21 cellular contexts compared by ENCODE assay signal in the genomic region with DNA sequence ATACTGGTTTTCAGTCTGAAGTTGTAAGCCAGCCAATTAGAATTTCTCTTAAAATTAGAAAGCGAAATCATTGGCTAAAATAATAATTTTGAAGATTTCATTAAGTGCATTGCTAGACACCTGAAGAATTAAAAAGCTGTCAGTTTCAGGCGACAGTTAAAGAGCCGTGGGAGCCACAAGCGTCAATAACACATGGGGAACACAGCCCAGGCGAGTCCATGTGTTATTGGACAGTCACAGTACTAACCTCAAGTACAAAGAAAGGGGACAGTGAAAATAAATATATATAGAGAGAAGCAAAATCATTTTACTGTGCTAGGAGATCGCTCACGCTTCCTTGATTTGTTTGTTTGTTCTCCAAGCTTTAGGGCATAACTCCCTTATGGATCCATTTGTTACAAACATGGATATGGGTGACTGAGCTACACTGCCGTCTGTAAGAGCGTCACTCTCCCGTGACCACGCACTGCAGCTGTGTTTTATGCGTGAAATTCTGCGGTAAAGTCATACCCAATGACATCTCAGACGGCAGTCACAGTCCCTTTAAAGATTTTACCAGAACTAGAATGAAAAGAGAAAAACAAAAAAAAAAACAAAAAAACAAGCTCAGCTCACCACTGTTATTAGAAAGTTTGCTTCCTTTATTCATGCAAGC.
DNase-seq lines count a peak whose midpoint lies in the region; ATAC-seq and TF ChIP-seq lines count a peak whose summit lies in the region.
"Had no signal": no experiment of that assay in that cellular context is flagged by ENCODE, and none has a peak within 500 bp of the region (broad histone marks: within the 10 kb centered on the region; RNA-seq: fewer than 3 reads in every experiment).

No MANE protein-coding gene starts in this region.

- no peaks in the 10 kb centered on the region for H3K9me2 ChIP-seq in GM23338 (ENCODE audit: insufficient read depth)

- CTCF ChIA-PET in activated CD4-positive, alpha-beta T cell treated with anti-CD3 and anti-CD28 coated beads, Interleukin-2, amount 10 ng/mL, durations not matched to agents 7 days and 5 days (lab: Charles Lee), result interaction anchor here (0.7 to 1.6 kb wide), 3 partner anchors 11 to 44 kb away, joined by 3 to 4 read pairs (median 3); no protein-coding TSS in a partner anchor

- no peaks in the 10 kb centered on the region for H4K20me1 ChIP-seq in GM23338 (replicated peaks; ENCODE audit: insufficient read depth)

- no peak overlapping the region for H3K4me2 ChIP-seq in GM23338

- H3K36me3 ChIP-seq in GM23338 (ENCODE audit: insufficient read depth), result no peaks in the 10 kb centered on the region
- H3K36me3 ChIP-seq in ovary, result no peaks in the 10 kb centered on the region
- H3K36me3 ChIP-seq: colonic mucosa had no signal

- no peak overlapping the region for H2AFZ ChIP-seq in GM23338

- H3K27me3 Mint-ChIP-seq in activated CD4-positive, alpha-beta T cell treated with anti-CD3 and anti-CD28 coated beads, Interleukin-2, amount 10 ng/mL, durations not matched to agents 24 days and 14 days, result no peaks in the 10 kb centered on the region
- H3K27me3 Mint-ChIP-seq in activated CD4-positive, alpha-beta T cell treated with anti-CD3 and anti-CD28 coated beads, Interleukin-2, amount 10 ng/mL, durations not matched to agents 7 days and 5 days, result no peaks in the 10 kb centered on the region
- no peaks in the 10 kb centered on the region for H3K27me3 Mint-ChIP-seq in central memory CD8-positive, alpha-beta T cell
- no peaks in the 10 kb centered on the region for H3K27me3 Mint-ChIP-seq in natural killer cell treated with Interleukin-12 subunit alpha and Interleukin-12 subunit beta and Interleukin-15 and Interleukin-18, amount 100 ng/mL, for 72 hours
- H3K27me3 Mint-ChIP-seq in GM23338 (ENCODE audit: insufficient read depth, low read depth, poor library complexity), result no peaks in the 10 kb centered on the region

- peak overlapping the region; percentile 51 for H3K27ac Mint-ChIP-seq in activated CD4-positive, alpha-beta T cell treated with anti-CD3 and anti-CD28 coated beads, Interleukin-2, amount 10 ng/mL, durations not matched to agents 24 days and 14 days
- H3K27ac Mint-ChIP-seq in activated CD4-positive, alpha-beta T cell treated with anti-CD3 and anti-CD28 coated beads, Interleukin-2, amount 10 ng/mL, durations not matched to agents 7 days and 5 days, result no peak overlapping the region
- H3K27ac Mint-ChIP-seq in central memory CD8-positive, alpha-beta T cell (ENCODE audit: low read depth), result peak overlapping the region; percentile 89
- H3K27ac Mint-ChIP-seq in natural killer cell treated with Interleukin-12 subunit alpha and Interleukin-12 subunit beta and Interleukin-15 and Interleukin-18, amount 100 ng/mL, for 72 hours, result peak overlapping the region; percentile 68 to 82
- H3K27ac Mint-ChIP-seq in GM23338, result no peak overlapping the region

- H3K4me1 ChIP-seq in GM23338 (ENCODE audit: insufficient read depth) (no peaks in the 10 kb centered on the region), ovary (ENCODE audit: insufficient read depth) (no peaks in the 10 kb centered on the region)
- H3K4me1 ChIP-seq: colonic mucosa, right atrium auricular region, transverse colon had no signal

- TF ChIP-seq POLR2A in ovary (IDR thresholded peaks at IDR 0.05), result no peak

- intact Hi-C loops in activated CD4-positive, alpha-beta T cell treated with anti-CD3 and anti-CD28 coated beads, Interleukin-2, amount 10 ng/mL, durations not matched to agents 24 days and 14 days (cut with micrococcal nuclease), result no loop called here
- intact Hi-C loops in ovary (cut with DNase I), result loop anchor here in 1 of 4 donors (5.0 kb wide), 1 partner anchor 1901 kb away; no protein-coding TSS in a partner anchor

- no peaks in the 10 kb centered on the region for H3K27me3 ChIP-seq in GM23338 (ENCODE audit: insufficient read depth)
- no peaks in the 10 kb centered on the region for H3K27me3 ChIP-seq in ovary
- H3K27me3 ChIP-seq: colonic mucosa, right atrium auricular region, transverse colon had no signal

- H3K4me1 Mint-ChIP-seq in activated CD4-positive, alpha-beta T cell treated with anti-CD3 and anti-CD28 coated beads, Interleukin-2, amount 10 ng/mL, durations not matched to agents 24 days and 14 days, result peaks cover 11% of the 10 kb centered on the region
- H3K4me1 Mint-ChIP-seq in activated CD4-positive, alpha-beta T cell treated with anti-CD3 and anti-CD28 coated beads, Interleukin-2, amount 10 ng/mL, durations not matched to agents 7 days and 5 days, result peaks cover 16% of the 10 kb centered on the region
- H3K4me1 Mint-ChIP-seq in central memory CD8-positive, alpha-beta T cell, result peaks cover 29% of the 10 kb centered on the region
- H3K4me1 Mint-ChIP-seq in natural killer cell treated with Interleukin-12 subunit alpha and Interleukin-12 subunit beta and Interleukin-15 and Interleukin-18, amount 100 ng/mL, for 72 hours (ENCODE audit: low read depth in 2 of 2), result peaks cover 27 to 33% of the 10 kb centered on the region in 2 donors
- no peaks in the 10 kb centered on the region for H3K4me1 Mint-ChIP-seq in GM23338

- no peak for TF ChIP-seq EP300 in ovary (IDR thresholded peaks at IDR 0.05)

- H3K4me3 ChIP-seq in GM23338 (no peak overlapping the region), ovary (no peak overlapping the region)
- H3K4me3 ChIP-seq: colonic mucosa, lung, right atrium auricular region, SK-N-MC, transverse colon had no signal

- TF ChIP-seq CTCF in GM23338 (conservative IDR thresholded peaks at IDR 0.05; ENCODE audit: low read depth in 2 of 2), result no peak
- TF ChIP-seq CTCF in ovary (IDR thresholded peaks at IDR 0.05), result no peak

- no peaks in the 10 kb centered on the region for H3K79me2 ChIP-seq in GM23338 (replicated peaks; ENCODE audit: insufficient read depth)

- H3K36me3 Mint-ChIP-seq in activated CD4-positive, alpha-beta T cell treated with anti-CD3 and anti-CD28 coated beads, Interleukin-2, amount 10 ng/mL, durations not matched to agents 24 days and 14 days (ENCODE audit: low read depth), result peaks cover 54% of the 10 kb centered on the region
- H3K36me3 Mint-ChIP-seq in activated CD4-positive, alpha-beta T cell treated with anti-CD3 and anti-CD28 coated beads, Interleukin-2, amount 10 ng/mL, durations not matched to agents 7 days and 5 days (ENCODE audit: low read depth), result peaks cover 51% of the 10 kb centered on the region
- peaks cover 54% of the 10 kb centered on the region for H3K36me3 Mint-ChIP-seq in central memory CD8-positive, alpha-beta T cell (ENCODE audit: insufficient read depth)
- H3K36me3 Mint-ChIP-seq in natural killer cell treated with Interleukin-12 subunit alpha and Interleukin-12 subunit beta and Interleukin-15 and Interleukin-18, amount 100 ng/mL, for 72 hours, result peaks cover 9% of the 10 kb centered on the region
- H3K36me3 Mint-ChIP-seq in GM23338 (ENCODE audit: low read depth), result no peaks in the 10 kb centered on the region

- no peak for DNase-seq in activated CD4-positive, alpha-beta T cell treated with anti-CD3 and anti-CD28 coated beads, Interleukin-2, amount 10 ng/mL, durations not matched to agents 24 days and 14 days
- no peak for DNase-seq in activated CD4-positive, alpha-beta T cell treated with anti-CD3 and anti-CD28 coated beads, Interleukin-2, amount 10 ng/mL, durations not matched to agents 7 days and 5 days
- peak; percentile 73 for DNase-seq in NAMALWA (ENCODE audit: low spot score)
- no peak for DNase-seq in central memory CD8-positive, alpha-beta T cell (ENCODE audit: low spot score in 2 of 2)
- no peak for DNase-seq in natural killer cell treated with Interleukin-12 subunit alpha and Interleukin-12 subunit beta and Interleukin-15 and Interleukin-18, amount 100 ng/mL, for 72 hours (ENCODE audit: low spot score)
- no peak for DNase-seq in GM23338 (ENCODE audit: low spot score)
- DNase-seq in ovary, result no peak
- no peak for DNase-seq in 8988T
- DNase-seq: activated CD4-positive, alpha-beta T cell treated with anti-CD3 and anti-CD28 coated beads, Interleukin-2, amount 50 U/mL, for 4 hours; AML-193; Calu3; colonic mucosa; HCEC 1CT; NCI-H1436; NCI-H526; stimulated activated CD4-positive, alpha-beta T cell treated with anti-CD3 and anti-CD28 coated beads, Interleukin-4, amount 100 ng/mL, for 24 hours; transverse colon had no signal

- ATAC-seq in central memory CD8-positive, alpha-beta T cell (replicated peaks; ENCODE audit: extremely low read depth, poor library complexity, severe bottlenecking), result peak; percentile 14
- ATAC-seq in natural killer cell treated with Interleukin-12 subunit alpha and Interleukin-12 subunit beta and Interleukin-15 and Interleukin-18, amount 100 ng/mL, for 72 hours, result no peak
- ATAC-seq in GM23338, result no peak

- H3K9me3 ChIP-seq in ovary, result no peaks in the 10 kb centered on the region
- H3K9me3 ChIP-seq: colonic mucosa, right atrium auricular region, transverse colon had no signal

- 95 to 96% (median 95%) methylated on average over 14 of the region's 14 CpGs for WGBS in ovary, 3 donors

- no peak overlapping the region for H3K4me3 Mint-ChIP-seq in activated CD4-positive, alpha-beta T cell treated with anti-CD3 and anti-CD28 coated beads, Interleukin-2, amount 10 ng/mL, durations not matched to agents 24 days and 14 days
- H3K4me3 Mint-ChIP-seq in activated CD4-positive, alpha-beta T cell treated with anti-CD3 and anti-CD28 coated beads, Interleukin-2, amount 10 ng/mL, durations not matched to agents 7 days and 5 days, result no peak overlapping the region
- peak overlapping the region; percentile 35 for H3K4me3 Mint-ChIP-seq in central memory CD8-positive, alpha-beta T cell
- no peak overlapping the region for H3K4me3 Mint-ChIP-seq in natural killer cell treated with Interleukin-12 subunit alpha and Interleukin-12 subunit beta and Interleukin-15 and Interleukin-18, amount 100 ng/mL, for 72 hours
- no peak overlapping the region for H3K4me3 Mint-ChIP-seq in GM23338

- no peaks in the 10 kb centered on the region for H3K9me3 Mint-ChIP-seq in activated CD4-positive, alpha-beta T cell treated with anti-CD3 and anti-CD28 coated beads, Interleukin-2, amount 10 ng/mL, durations not matched to agents 24 days and 14 days
- H3K9me3 Mint-ChIP-seq in activated CD4-positive, alpha-beta T cell treated with anti-CD3 and anti-CD28 coated beads, Interleukin-2, amount 10 ng/mL, durations not matched to agents 7 days and 5 days, result no peaks in the 10 kb centered on the region
- H3K9me3 Mint-ChIP-seq in central memory CD8-positive, alpha-beta T cell, result no peaks in the 10 kb centered on the region
- H3K9me3 Mint-ChIP-seq in natural killer cell treated with Interleukin-12 subunit alpha and Interleukin-12 subunit beta and Interleukin-15 and Interleukin-18, amount 100 ng/mL, for 72 hours, result no peaks in the 10 kb centered on the region
- no peaks in the 10 kb centered on the region for H3K9me3 Mint-ChIP-seq in GM23338

- H3K27ac ChIP-seq in GM23338 (ENCODE audit: low read depth) (no peak overlapping the region), ovary (no peak overlapping the region)
- H3K27ac ChIP-seq: colonic mucosa, right atrium auricular region, SK-N-MC, VCaP had no signal

- no peaks in the 10 kb centered on the region for H3F3A ChIP-seq in GM23338 (replicated peaks; ENCODE audit: low read depth)

- POLR2A ChIA-PET in activated CD4-positive, alpha-beta T cell treated with anti-CD3 and anti-CD28 coated beads, Interleukin-2, amount 10 ng/mL, durations not matched to agents 7 days and 5 days (lab: Charles Lee), result no interaction called here

TF ChIP-seq in GM23338, 12 proteins besides CTCF, POLR2A, EP300 and RAD21 (continues in another document):
- no peak for TF ChIP-seq ZNF331 (CRISPR knock-in tag; IDR thresholded peaks at IDR 0.05; ENCODE audit: low read depth)

Comparison
In these comparisons a context has a peak if more than half of its experiments do, and no peak if none do; other contexts are left out.
1. H3K27ac Mint-ChIP-seq: peak in activated CD4-positive, alpha-beta T cell treated with anti-CD3 and anti-CD28 coated beads, Interleukin-2, amount 10 ng/mL, durations not matched to agents 24 days and 14 days (single experiment), central memory CD8-positive, alpha-beta T cell (single experiment) and natural killer cell treated with Interleukin-12 subunit alpha and Interleukin-12 subunit beta and Interleukin-15 and Interleukin-18, amount 100 ng/mL, for 72 hours (2 of 2); none in activated CD4-positive, alpha-beta T cell treated with anti-CD3 and anti-CD28 coated beads, Interleukin-2, amount 10 ng/mL, durations not matched to agents 7 days and 5 days (single experiment) and GM23338 (single experiment).